Comparison of ENCODE assay signal across 8 cellular contexts in the genomic region with DNA sequence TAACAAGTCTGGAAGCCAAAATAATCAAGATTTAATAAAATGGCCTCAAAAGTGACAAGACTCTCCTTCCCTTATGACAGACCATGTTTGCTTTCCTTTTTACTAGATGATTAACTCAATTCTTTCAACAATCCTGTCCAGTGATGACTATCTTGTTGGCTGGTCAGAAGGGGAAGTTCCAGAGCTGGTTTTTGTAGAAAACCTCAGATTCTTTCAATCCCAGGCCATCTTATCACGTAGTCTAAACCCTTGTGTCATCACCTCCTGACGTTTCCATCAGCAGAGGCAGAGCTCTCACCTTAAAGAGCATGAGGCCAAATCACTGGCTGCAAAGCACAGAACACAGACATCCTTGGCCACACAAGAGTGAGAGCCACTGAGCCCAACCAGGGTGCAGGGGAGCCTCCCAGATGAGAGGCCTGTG.
A peak's percentile ranks its signal among the peaks of the same experiment; 100 is the strongest.
DNase-seq lines count a peak whose midpoint lies in the region; ATAC-seq, FAIRE-seq and TF ChIP-seq lines count a peak whose summit lies in the region.

No MANE protein-coding gene starts in this region.

- H3K9me3 ChIP-seq in GM12878 (replicated peaks; ENCODE audit: control insufficient read depth, insufficient read depth, low read length): no peaks in the 10 kb centered on the region

- TF ChIP-seq CTCF in Calu3 (IDR thresholded peaks at IDR 0.05; ENCODE audit: unreplicated experiment) (no peak), GM12878 (IDR thresholded peaks at IDR 0.05 in 2 of 3, conservative IDR thresholded peaks at IDR 0.05 in 1 of 3; ENCODE audit: control insufficient read depth in 2 of 3, extremely low read depth in 1 of 3, insufficient read depth in 1 of 3, low read depth in 3 of 3, low read length in 3 of 3) (no peak)

- H3K27me3 Mint-ChIP-seq in Calu3 (ENCODE audit: unreplicated experiment): no peaks in the 10 kb centered on the region

- SMC1A ChIA-PET in GM12878 (lab: Charles Lee; ENCODE audit: uncharacterized antibody, unreplicated experiment): interaction anchor here (1.5 kb wide), 1 partner anchor 10 kb away, joined by 4 read pairs; no protein-coding TSS in a partner anchor

- TF ChIP-seq POLR2A in GM12878 (IDR thresholded peaks at IDR 0.05; ENCODE audit: low read depth, low read length): no peak

- no peak; a peak in 1 of 4 replicates for TF ChIP-seq EP300 in GM12878 (IDR thresholded peaks at IDR 0.05; ENCODE audit: borderline replicate concordance in 1 of 2, control insufficient read depth in 1 of 2, low read depth in 2 of 2, low read length in 2 of 2)

- BruUV-seq in Calu3 (replicated peaks; lab: Mats Ljungman, UMichigan) (no TSS peak), GM12878 (replicated peaks; lab: Mats Ljungman, UMichigan) (no TSS peak)

- no peak overlapping the region for H2AFZ ChIP-seq in GM12878 (ENCODE audit: control insufficient read depth, low read depth, low read length)

- POLR2A ChIA-PET in GM12878 (lab: Charles Lee): interaction anchor here (1.0 to 2.1 kb wide), 3 partner anchors 58 to 144 kb away, joined by 3 to 6 read pairs (median 3); a partner anchor contains a TSS

- H3K27ac ChIP-seq in GM12878 (ENCODE audit: control insufficient read depth, insufficient read depth) (peak overlapping the region; percentile 48), substantia nigra (ENCODE audit: low read depth, low read length, poor library complexity, severe bottlenecking) (no peak overlapping the region)

- H3K36me3 ChIP-seq in GM12878 (ENCODE audit: control insufficient read depth in 2 of 2, insufficient read depth in 2 of 2, low read length in 1 of 2): peaks cover 0 to 2% of the 10 kb centered on the region in 2 experiments; a peak in 3 of 4 replicates

- H3K4me3 ChIP-seq in GM12878: no peak overlapping the region

- H3K36me3 Mint-ChIP-seq in Calu3 (ENCODE audit: insufficient read depth, unreplicated experiment): peaks cover 82% of the 10 kb centered on the region

- DNase-seq in Calu3 (no peak), HT1080 (ENCODE audit: low read depth) (peak; percentile 39), GM12878 (ENCODE audit: low read depth, low spot score) (no peak), non-pigmented ciliary epithelial cell (ENCODE audit: low read depth) (peak; percentile 60), germinal center (ENCODE audit: low spot score) (no peak), substantia nigra (lab: John Stamatoyannopoulos, UW) (no peak), NCI-H2227 treated with DMSO at 0.1 percent for 48 hours (lab: John Stamatoyannopoulos, UW) (no peak), T1000 (lab: John Stamatoyannopoulos, UW) (no peak)

- H3K4me2 ChIP-seq in GM12878 (ENCODE audit: control insufficient read depth, insufficient read depth): peak overlapping the region; percentile 14; the same call in 1 of the 2 replicates

- peaks cover 95% of the 10 kb centered on the region for H3K79me2 ChIP-seq in GM12878 (ENCODE audit: control insufficient read depth, insufficient read depth, low read length)

- H4K20me1 ChIP-seq in GM12878 (ENCODE audit: control insufficient read depth, insufficient read depth): peaks cover 12% of the 10 kb centered on the region

- RAD21 ChIA-PET in GM12878 (lab: Charles Lee; ENCODE audit: unreplicated experiment): interaction anchor here (0.6 to 0.8 kb wide), 2 partner anchors 83 to 124 kb away, joined by 3 read pairs; no protein-coding TSS in a partner anchor

- peak overlapping the region; percentile 92 for H3K27ac Mint-ChIP-seq in Calu3 (ENCODE audit: unreplicated experiment)

- in situ Hi-C loops in GM12878 (cut with MboI): no loop called here

- 0% methylated on average over 2 of the region's 2 CpGs for WGBS in GM12878 (ENCODE audit: insufficient coverage, insufficient replicate concordance, low lambda C conversion rate, missing lambda C conversion rate)

- intact Hi-C loops in Calu3 (cut with micrococcal nuclease; ENCODE audit: unreplicated experiment) (no loop called here), GM12878 (cut with micrococcal nuclease; ENCODE audit: unreplicated experiment) (no loop called here)

- TF ChIP-seq RAD21 in GM12878 (IDR thresholded peaks at IDR 0.05; ENCODE audit: insufficient read depth, low read depth, low read length): 0 out of 2 replicates have a peak, but pooled peaks have one; percentile 1

- FAIRE-seq in GM12878 (lab: Jason Lieb, UNC): no peak

- H3K4me1 ChIP-seq in GM12878 (ENCODE audit: control insufficient read depth, insufficient read depth, low read length): peaks cover 75% of the 10 kb centered on the region

- no peak overlapping the region for H3K4me3 Mint-ChIP-seq in Calu3 (ENCODE audit: low read depth, unreplicated experiment)

- H3K27me3 ChIP-seq in GM12878 (replicated peaks in 1 of 2; ENCODE audit: control insufficient read depth in 2 of 2, insufficient read depth in 2 of 2, low read length in 1 of 2): no peaks in the 10 kb centered on the region

- ATAC-seq in GM12878: peak; percentile 34

- no peak overlapping the region for H3K9ac ChIP-seq in GM12878 (ENCODE audit: control insufficient read depth, insufficient read depth, low read length)

- no peaks in the 10 kb centered on the region for H3K9me3 Mint-ChIP-seq in Calu3 (ENCODE audit: low read depth, unreplicated experiment)

- peaks cover 60% of the 10 kb centered on the region for H3K4me1 Mint-ChIP-seq in Calu3 (ENCODE audit: low read depth, unreplicated experiment)

- CTCF ChIA-PET in Calu3 (lab: Charles Lee): interaction anchor here (0.6 to 1.5 kb wide), 2 partner anchors 22 to 23 kb away, joined by 3 to 4 read pairs; no protein-coding TSS in a partner anchor
- CTCF ChIA-PET in GM12878 (lab: Yijun Ruan, JAX): interaction anchor here (0.6 to 1.2 kb wide), 3 partner anchors 20 to 250 kb away, joined by 3 to 4 read pairs (median 3); no protein-coding TSS in a partner anchor

TF ChIP-seq in GM12878, 131 proteins besides CTCF, POLR2A, EP300 and RAD21 (continues in another document):
- TF ChIP-seq, protein P1, sequence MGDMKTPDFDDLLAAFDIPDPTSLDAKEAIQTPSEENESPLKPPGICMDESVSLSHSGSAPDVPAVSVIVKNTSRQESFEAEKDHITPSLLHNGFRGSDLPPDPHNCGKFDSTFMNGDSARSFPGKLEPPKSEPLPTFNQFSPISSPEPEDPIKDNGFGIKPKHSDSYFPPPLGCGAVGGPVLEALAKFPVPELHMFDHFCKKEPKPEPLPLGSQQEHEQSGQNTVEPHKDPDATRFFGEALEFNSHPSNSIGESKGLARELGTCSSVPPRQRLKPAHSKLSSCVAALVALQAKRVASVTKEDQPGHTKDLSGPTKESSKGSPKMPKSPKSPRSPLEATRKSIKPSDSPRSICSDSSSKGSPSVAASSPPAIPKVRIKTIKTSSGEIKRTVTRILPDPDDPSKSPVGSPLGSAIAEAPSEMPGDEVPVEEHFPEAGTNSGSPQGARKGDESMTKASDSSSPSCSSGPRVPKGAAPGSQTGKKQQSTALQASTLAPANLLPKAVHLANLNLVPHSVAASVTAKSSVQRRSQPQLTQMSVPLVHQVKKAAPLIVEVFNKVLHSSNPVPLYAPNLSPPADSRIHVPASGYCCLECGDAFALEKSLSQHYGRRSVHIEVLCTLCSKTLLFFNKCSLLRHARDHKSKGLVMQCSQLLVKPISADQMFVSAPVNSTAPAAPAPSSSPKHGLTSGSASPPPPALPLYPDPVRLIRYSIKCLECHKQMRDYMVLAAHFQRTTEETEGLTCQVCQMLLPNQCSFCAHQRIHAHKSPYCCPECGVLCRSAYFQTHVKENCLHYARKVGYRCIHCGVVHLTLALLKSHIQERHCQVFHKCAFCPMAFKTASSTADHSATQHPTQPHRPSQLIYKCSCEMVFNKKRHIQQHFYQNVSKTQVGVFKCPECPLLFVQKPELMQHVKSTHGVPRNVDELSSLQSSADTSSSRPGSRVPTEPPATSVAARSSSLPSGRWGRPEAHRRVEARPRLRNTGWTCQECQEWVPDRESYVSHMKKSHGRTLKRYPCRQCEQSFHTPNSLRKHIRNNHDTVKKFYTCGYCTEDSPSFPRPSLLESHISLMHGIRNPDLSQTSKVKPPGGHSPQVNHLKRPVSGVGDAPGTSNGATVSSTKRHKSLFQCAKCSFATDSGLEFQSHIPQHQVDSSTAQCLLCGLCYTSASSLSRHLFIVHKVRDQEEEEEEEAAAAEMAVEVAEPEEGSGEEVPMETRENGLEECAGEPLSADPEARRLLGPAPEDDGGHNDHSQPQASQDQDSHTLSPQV (IDR thresholded peaks at IDR 0.05): peak; percentile 86; the same call in 1 of the 2 replicates
- TF ChIP-seq NFYA (IDR thresholded peaks at IDR 0.05; ENCODE audit: borderline replicate concordance, low read depth, low read length) (no peak), JUND (IDR thresholded peaks at IDR 0.05; ENCODE audit: low read depth, low read length) (no peak), SREBF1 (IDR thresholded peaks at IDR 0.05; ENCODE audit: low read length) (no peak), MXI1 (IDR thresholded peaks at IDR 0.05; ENCODE audit: low read depth, low read length) (no peak), ZNF217 (IDR thresholded peaks at IDR 0.05) (no peak), ZNF24 (IDR thresholded peaks at IDR 0.05) (no peak), RBBP5 (conservative IDR thresholded peaks at IDR 0.05) (no peak), NBN (IDR thresholded peaks at IDR 0.05) (0 out of 2 replicates have a peak, but pooled peaks have one; percentile 30)
- TF ChIP-seq, protein P2, sequence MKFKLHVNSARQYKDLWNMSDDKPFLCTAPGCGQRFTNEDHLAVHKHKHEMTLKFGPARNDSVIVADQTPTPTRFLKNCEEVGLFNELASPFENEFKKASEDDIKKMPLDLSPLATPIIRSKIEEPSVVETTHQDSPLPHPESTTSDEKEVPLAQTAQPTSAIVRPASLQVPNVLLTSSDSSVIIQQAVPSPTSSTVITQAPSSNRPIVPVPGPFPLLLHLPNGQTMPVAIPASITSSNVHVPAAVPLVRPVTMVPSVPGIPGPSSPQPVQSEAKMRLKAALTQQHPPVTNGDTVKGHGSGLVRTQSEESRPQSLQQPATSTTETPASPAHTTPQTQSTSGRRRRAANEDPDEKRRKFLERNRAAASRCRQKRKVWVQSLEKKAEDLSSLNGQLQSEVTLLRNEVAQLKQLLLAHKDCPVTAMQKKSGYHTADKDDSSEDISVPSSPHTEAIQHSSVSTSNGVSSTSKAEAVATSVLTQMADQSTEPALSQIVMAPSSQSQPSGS (IDR thresholded peaks at IDR 0.05; ENCODE audit: low read length): no peak
- TF ChIP-seq, protein P3, sequence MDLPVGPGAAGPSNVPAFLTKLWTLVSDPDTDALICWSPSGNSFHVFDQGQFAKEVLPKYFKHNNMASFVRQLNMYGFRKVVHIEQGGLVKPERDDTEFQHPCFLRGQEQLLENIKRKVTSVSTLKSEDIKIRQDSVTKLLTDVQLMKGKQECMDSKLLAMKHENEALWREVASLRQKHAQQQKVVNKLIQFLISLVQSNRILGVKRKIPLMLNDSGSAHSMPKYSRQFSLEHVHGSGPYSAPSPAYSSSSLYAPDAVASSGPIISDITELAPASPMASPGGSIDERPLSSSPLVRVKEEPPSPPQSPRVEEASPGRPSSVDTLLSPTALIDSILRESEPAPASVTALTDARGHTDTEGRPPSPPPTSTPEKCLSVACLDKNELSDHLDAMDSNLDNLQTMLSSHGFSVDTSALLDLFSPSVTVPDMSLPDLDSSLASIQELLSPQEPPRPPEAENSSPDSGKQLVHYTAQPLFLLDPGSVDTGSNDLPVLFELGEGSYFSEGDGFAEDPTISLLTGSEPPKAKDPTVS (IDR thresholded peaks at IDR 0.05; ENCODE audit: low read depth, low read length): no peak

Comparison
In these comparisons a context has a peak if more than half of its experiments do, and no peak if none do; other contexts are left out.
1. DNase-seq: peak in HT1080 (single experiment) and non-pigmented ciliary epithelial cell (single experiment); none in Calu3 (single experiment), GM12878 (single experiment), germinal center (single experiment), substantia nigra (0 of 49), NCI-H2227 treated with DMSO at 0.1 percent for 48 hours (single experiment) and T1000 (single experiment).